Comparison of ENCODE assay signal across 2 cellular contexts in the genomic region with DNA sequence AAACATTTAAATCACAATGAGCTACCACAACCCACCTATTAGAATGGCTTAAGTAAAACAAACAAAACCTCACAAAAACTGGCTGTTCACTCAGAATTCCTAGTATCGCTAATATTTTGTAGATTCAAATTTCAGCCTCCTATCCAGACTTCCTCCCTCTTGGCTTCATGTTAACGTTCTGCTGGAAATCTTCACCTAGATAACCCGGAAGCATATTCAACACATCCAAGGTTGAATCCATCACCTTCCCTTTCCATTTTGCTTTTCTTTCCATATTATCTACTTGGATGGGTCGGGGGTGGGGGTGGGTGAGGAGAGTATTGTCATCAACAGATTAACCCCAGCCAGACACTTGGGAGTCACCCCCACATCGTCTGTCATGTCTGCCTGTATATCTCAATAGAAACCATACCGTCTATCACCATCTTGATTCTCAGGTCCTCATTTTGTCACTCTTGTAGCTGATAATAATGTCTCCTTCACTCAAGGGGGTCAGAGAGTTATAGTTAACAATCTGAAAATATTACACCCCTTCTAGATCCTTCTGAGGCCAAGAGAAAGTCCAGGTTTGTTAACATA.
TF ChIP-seq lines count a peak whose summit lies in the region.

No MANE protein-coding gene starts in this region.

TF ChIP-seq in HepG2, 621 proteins besides CTCF, POLR2A, EP300 and RAD21:
- no peak for TF ChIP-seq ATRX (CRISPR knock-in tag; IDR thresholded peaks at IDR 0.05; ENCODE audit: borderline replicate concordance)
- no peak for TF ChIP-seq ZFP37 (CRISPR knock-in tag; IDR thresholded peaks at IDR 0.05; ENCODE audit: borderline replicate concordance)
- no peak for TF ChIP-seq MXI1 (IDR thresholded peaks at IDR 0.05; ENCODE audit: borderline replicate concordance, low read depth, low read length)
- TF ChIP-seq ASH2L (IDR thresholded peaks at IDR 0.05; ENCODE audit: insufficient read length, low read depth, low read length), result no peak
- no peak for TF ChIP-seq ZNF724P (CRISPR knock-in tag; IDR thresholded peaks at IDR 0.05; ENCODE audit: borderline replicate concordance)
- TF ChIP-seq ZNF260 (CRISPR knock-in tag; IDR thresholded peaks at IDR 0.05; ENCODE audit: borderline replicate concordance, low read depth), result no peak
- TF ChIP-seq, protein P1, sequence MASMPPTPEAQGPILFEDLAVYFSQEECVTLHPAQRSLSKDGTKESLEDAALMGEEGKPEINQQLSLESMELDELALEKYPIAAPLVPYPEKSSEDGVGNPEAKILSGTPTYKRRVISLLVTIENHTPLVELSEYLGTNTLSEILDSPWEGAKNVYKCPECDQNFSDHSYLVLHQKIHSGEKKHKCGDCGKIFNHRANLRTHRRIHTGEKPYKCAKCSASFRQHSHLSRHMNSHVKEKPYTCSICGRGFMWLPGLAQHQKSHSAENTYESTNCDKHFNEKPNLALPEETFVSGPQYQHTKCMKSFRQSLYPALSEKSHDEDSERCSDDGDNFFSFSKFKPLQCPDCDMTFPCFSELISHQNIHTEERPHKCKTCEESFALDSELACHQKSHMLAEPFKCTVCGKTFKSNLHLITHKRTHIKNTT (CRISPR knock-in tag; IDR thresholded peaks at IDR 0.05), result no peak
- TF ChIP-seq, protein P2, sequence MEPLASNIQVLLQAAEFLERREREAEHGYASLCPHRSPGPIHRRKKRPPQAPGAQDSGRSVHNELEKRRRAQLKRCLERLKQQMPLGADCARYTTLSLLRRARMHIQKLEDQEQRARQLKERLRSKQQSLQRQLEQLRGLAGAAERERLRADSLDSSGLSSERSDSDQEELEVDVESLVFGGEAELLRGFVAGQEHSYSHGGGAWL (CRISPR knock-in tag; IDR thresholded peaks at IDR 0.05), result no peak
- no peak for TF ChIP-seq GLI4 (CRISPR knock-in tag; IDR thresholded peaks at IDR 0.05; ENCODE audit: borderline replicate concordance)
- no peak for TF ChIP-seq SRSF4 (IDR thresholded peaks at IDR 0.05; ENCODE audit: low read depth, low read length, poor library complexity, severe bottlenecking)
- TF ChIP-seq TRIM24 (CRISPR knock-in tag; IDR thresholded peaks at IDR 0.05), result no peak
- no peak for TF ChIP-seq GPN1 (CRISPR knock-in tag; IDR thresholded peaks at IDR 0.05; ENCODE audit: borderline replicate concordance)
- TF ChIP-seq ZFP36L2 (CRISPR knock-in tag; IDR thresholded peaks at IDR 0.05), result no peak
- no peak for TF ChIP-seq NFIB (CRISPR knock-in tag; IDR thresholded peaks at IDR 0.05; ENCODE audit: borderline replicate concordance)
- TF ChIP-seq ZNF3 (CRISPR knock-in tag; IDR thresholded peaks at IDR 0.05), result no peak
- no peak for TF ChIP-seq ZFP1 (CRISPR knock-in tag; IDR thresholded peaks at IDR 0.05)
- TF ChIP-seq HOXA5 (CRISPR knock-in tag; IDR thresholded peaks at IDR 0.05), result no peak
- no peak for TF ChIP-seq SIN3A (IDR thresholded peaks at IDR 0.05; ENCODE audit: borderline replicate concordance, low read depth, low read length)
- no peak for TF ChIP-seq ZNF510 (CRISPR knock-in tag; IDR thresholded peaks at IDR 0.05; ENCODE audit: low read depth)
- TF ChIP-seq, protein P3, sequence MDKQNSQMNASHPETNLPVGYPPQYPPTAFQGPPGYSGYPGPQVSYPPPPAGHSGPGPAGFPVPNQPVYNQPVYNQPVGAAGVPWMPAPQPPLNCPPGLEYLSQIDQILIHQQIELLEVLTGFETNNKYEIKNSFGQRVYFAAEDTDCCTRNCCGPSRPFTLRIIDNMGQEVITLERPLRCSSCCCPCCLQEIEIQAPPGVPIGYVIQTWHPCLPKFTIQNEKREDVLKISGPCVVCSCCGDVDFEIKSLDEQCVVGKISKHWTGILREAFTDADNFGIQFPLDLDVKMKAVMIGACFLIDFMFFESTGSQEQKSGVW (CRISPR knock-in tag; IDR thresholded peaks at IDR 0.05; ENCODE audit: borderline replicate concordance), result no peak

TF ChIP-seq in endothelial cell of umbilical vein, 7 proteins besides CTCF, POLR2A, EP300 and RAD21:
- TF ChIP-seq, protein P4, sequence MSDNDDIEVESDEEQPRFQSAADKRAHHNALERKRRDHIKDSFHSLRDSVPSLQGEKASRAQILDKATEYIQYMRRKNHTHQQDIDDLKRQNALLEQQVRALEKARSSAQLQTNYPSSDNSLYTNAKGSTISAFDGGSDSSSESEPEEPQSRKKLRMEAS (IDR thresholded peaks at IDR 0.05; ENCODE audit: insufficient read depth, insufficient read length), result no peak
- TF ChIP-seq FOS (IDR thresholded peaks at IDR 0.05; ENCODE audit: borderline replicate concordance, insufficient read depth, low read length), result no peak
- no peak for TF ChIP-seq GATA2 (IDR thresholded peaks at IDR 0.05; ENCODE audit: insufficient read depth, insufficient read length, low read depth, low read length)
- no peak for TF ChIP-seq MYC (IDR thresholded peaks at IDR 0.05; ENCODE audit: low read depth, low read length)
- TF ChIP-seq EZH2 (IDR thresholded peaks at IDR 0.05; ENCODE audit: borderline replicate concordance, low read depth, low read length, severe bottlenecking), result no peak
- no peak for TF ChIP-seq POLR2AphosphoS5 (IDR thresholded peaks at IDR 0.05; ENCODE audit: insufficient read depth, low read depth, low read length)
- TF ChIP-seq JUN (IDR thresholded peaks at IDR 0.05; ENCODE audit: borderline replicate concordance, insufficient read depth, insufficient read length, low read depth), result no peak
